ENCODE assay signal across 16 cellular contexts in genomic region chr1:40838045-40838979, GRCh38. TPM values are rescaled to one million over a fixed set of nuclear protein-coding genes. Genes with fewer than 3 reads are reported as not detected.
DNase-seq lines count a peak whose midpoint lies in the region; ATAC-seq, FAIRE-seq and TF ChIP-seq lines count a peak whose summit lies in the region.
"Had no signal": no experiment of that assay in that cellular context is flagged by ENCODE, and none has a peak within 500 bp of the region (broad histone marks: within the 10 kb centered on the region; RNA-seq: fewer than 3 reads in every experiment).

No MANE protein-coding gene starts in this region.

- no peaks in the 10 kb centered on the region for H3K27me3 ChIP-seq in K562 (ENCODE audit: control insufficient read depth in 2 of 2, insufficient read depth in 2 of 2, low read length in 2 of 2)

- FAIRE-seq in K562 (lab: Jason Lieb, UNC) = no peak
- FAIRE-seq: A204.1 had no signal

- no peak for TF ChIP-seq EP300 in K562 (IDR thresholded peaks at IDR 0.05; ENCODE audit: low read length)

- H3K9me1 ChIP-seq in K562 (ENCODE audit: control insufficient read depth, insufficient read depth, low read length) = no peaks in the 10 kb centered on the region

- no peak overlapping the region for H3K4me3 Mint-ChIP-seq in stimulated activated naive CD8-positive, alpha-beta T cell treated with anti-CD3 and anti-CD28 coated beads, Interleukin-15, amount 100 ng/mL, for 72 hours
- H3K4me3 Mint-ChIP-seq: CD14-positive monocyte had no signal

- H3K36me3 ChIP-seq in K562 (ENCODE audit: control insufficient read depth, insufficient read depth, low read length) = no peaks in the 10 kb centered on the region; the same call in 2 of the 3 replicates

- peak; percentile 53 for ATAC-seq in stimulated activated naive CD8-positive, alpha-beta T cell treated with anti-CD3 and anti-CD28 coated beads, Interleukin-15, amount 100 ng/mL, for 72 hours
- no peak for ATAC-seq in stimulated activated naive CD8-positive, alpha-beta T cell treated with anti-CD3 and anti-CD28 coated beads, Interleukin-15, Interleukin-2, amounts not matched to agents 100 U/mL and 50 U/mL, for 24 hours
- ATAC-seq in K562 = no peak

- in situ Hi-C loops in K562 (cut with MboI) = no loop called here

- no peak overlapping the region for H3K4me2 ChIP-seq in K562 (ENCODE audit: insufficient read depth, low read length)

- TF ChIP-seq POLR2A in K562 (conservative IDR thresholded peaks at IDR 0.05) = no peak

- CTCF ChIA-PET in K562 (lab: Yijun Ruan, JAX; ENCODE audit: low intra/inter-chr PET ratio) = interaction anchor here (0.8 kb wide), 1 partner anchor 64 kb away, joined by 3 read pairs; no protein-coding TSS in a partner anchor

- peaks cover 43 to 47% of the 10 kb centered on the region in 2 experiments for H3K4me1 ChIP-seq in K562 (replicated peaks in 1 of 2; ENCODE audit: control insufficient read depth in 2 of 2, insufficient read depth in 2 of 2, low read length in 2 of 2)

- intact Hi-C loops in K562 (cut with micrococcal nuclease) = no loop called here

- no peak for TF ChIP-seq RAD21 in K562 (CRISPR knock-in tag; conservative IDR thresholded peaks at IDR 0.05 in 1 of 2, IDR thresholded peaks at IDR 0.05 in 1 of 2)

- H2AFZ ChIP-seq in K562 (ENCODE audit: low read depth, low read length) = no peak overlapping the region
- H2AFZ ChIP-seq: GM23248 had no signal

- H3K4me1 Mint-ChIP-seq in stimulated activated naive CD8-positive, alpha-beta T cell treated with anti-CD3 and anti-CD28 coated beads, Interleukin-15, amount 100 ng/mL, for 72 hours = peaks cover 28% of the 10 kb centered on the region

- no peaks in the 10 kb centered on the region; the same call in 1 of the 2 replicates for H3K9me3 ChIP-seq in K562 (replicated peaks; ENCODE audit: control insufficient read depth, insufficient read depth, low read depth, low read length)

- H4K20me1 ChIP-seq in K562 (replicated peaks; ENCODE audit: control insufficient read depth, insufficient read depth, low read length) = no peaks in the 10 kb centered on the region

- H3K27me3 Mint-ChIP-seq in stimulated activated naive CD8-positive, alpha-beta T cell treated with anti-CD3 and anti-CD28 coated beads, Interleukin-15, amount 100 ng/mL, for 72 hours = no peaks in the 10 kb centered on the region

- no peak for TF ChIP-seq CTCF in K562 (IDR thresholded peaks at IDR 0.05 in 2 of 3, conservative IDR thresholded peaks at IDR 0.05 in 1 of 3; ENCODE audit: insufficient read depth in 2 of 3, low read depth in 1 of 3, low read length in 3 of 3)

- H3K27ac Mint-ChIP-seq in stimulated activated naive CD8-positive, alpha-beta T cell treated with anti-CD3 and anti-CD28 coated beads, Interleukin-15, amount 100 ng/mL, for 72 hours = no peak overlapping the region
- H3K27ac Mint-ChIP-seq: CD14-positive monocyte had no signal

- no peak overlapping the region for H3K4me3 ChIP-seq in K562
- H3K4me3 ChIP-seq: GM23248 had no signal

- H3K9ac ChIP-seq in K562 (ENCODE audit: insufficient read depth in 1 of 2, low read depth in 2 of 2, low read length in 2 of 2) = peak overlapping the region in 1 of 2 experiments; percentile 79; a peak in 1 of 4 replicates
- H3K9ac ChIP-seq: GM23248 had no signal

- H3K27ac ChIP-seq in K562 (ENCODE audit: extremely low read depth, low read depth, low read length) = no peak overlapping the region
- H3K27ac ChIP-seq: GM23248 had no signal

- 94% methylated on average over 45 of the region's 60 CpGs for WGBS in K562 (ENCODE audit: insufficient coverage, low coverage, missing lambda C conversion rate)

- H3K9me3 Mint-ChIP-seq in stimulated activated naive CD8-positive, alpha-beta T cell treated with anti-CD3 and anti-CD28 coated beads, Interleukin-15, amount 100 ng/mL, for 72 hours = peaks cover 5 to 7% of the 10 kb centered on the region in 2 donors

- BruUV-seq in K562 (replicated peaks; lab: Mats Ljungman, UMichigan) = no TSS peak

- H3K79me2 ChIP-seq in K562 (ENCODE audit: control insufficient read depth, insufficient read depth, low read length) = no peaks in the 10 kb centered on the region

- POLR2A ChIA-PET in K562 (lab: Yijun Ruan, JAX) = interaction anchor here (0.6 kb wide), 1 partner anchor 1618 kb away, joined by 3 read pairs; no protein-coding TSS in a partner anchor

- no peak for DNase-seq in stimulated activated naive CD8-positive, alpha-beta T cell treated with anti-CD3 and anti-CD28 coated beads, Interleukin-15, amount 100 ng/mL, for 72 hours
- no peak for DNase-seq in stimulated activated naive CD8-positive, alpha-beta T cell treated with anti-CD3 and anti-CD28 coated beads, Interleukin-15, Interleukin-2, amounts not matched to agents 100 U/mL and 50 U/mL, for 24 hours
- peak in 2 of 4 experiments; percentile 53 to 67 for DNase-seq in K562 (ENCODE audit: extremely low read depth in 1 of 4, low spot score in 3 of 4)
- peak; percentile 73 for DNase-seq in left kidney (ENCODE audit: low read depth, low spot score)
- DNase-seq in NCI-H226 = no peak
- no peak for DNase-seq in DMS 273 treated with DMSO at 0.1 percent for 48 hours (lab: John Stamatoyannopoulos, UW)
- no peak for DNase-seq in activated naive CD4-positive, alpha-beta T cell treated with anti-CD3 and anti-CD28 coated beads, Interleukin-2, amount 50 U/mL, for 16 hours
- no peak for DNase-seq in C1 segment of cervical spinal cord (lab: John Stamatoyannopoulos, UW)
- DNase-seq: GM23248; NCI-H1105 treated with DMSO at 0.1 percent for 48 hours; NCI-H187; NCI-H526 treated with DMSO at 0.1 percent for 48 hours; NK-92 treated with Interleukin-12 subunit alpha and Interleukin-12 subunit beta, amount 100 ng/mL, for 24 hours had no signal

TF ChIP-seq in K562, 482 proteins besides CTCF, POLR2A, EP300 and RAD21 (continues in another document):
- no peak for TF ChIP-seq ZNF785 (CRISPR knock-in tag; IDR thresholded peaks at IDR 0.05)
- TF ChIP-seq ZNF280A (IDR thresholded peaks at IDR 0.05; ENCODE audit: low read depth, partially characterized antibody) = no peak

RNA-seq across cellular contexts. Expression of gene CITED4, which starts 23.9 kb away (rescaled TPM):
- 0.37 TPM in 1 of 2 replicates, not detected in the other for total RNA-seq in K562 (2011; cell fraction: chromatin; rRNA removed; ENCODE audit: low replicate concordance)
- total RNA-seq in K562 (2011; cell fraction: nucleolus; rRNA removed) = 0.92 and 1.0 TPM in 2 replicates
- total RNA-seq in K562 (2011; cell fraction: nucleoplasm; rRNA removed) = 0.51 TPM in 1 of 2 replicates, not detected in the other
- total RNA-seq in K562 (2014; rRNA removed) (0.36 and 0.69 TPM in 2 replicates), K562 (2014; rRNA removed; fragmentation: Illumina TruSeq; extraction: Trizol) (0.11 TPM in 1 of 2 replicates, not detected in the other), K562 (2015; rRNA removed; fragmentation: Illumina TruSeq; extraction: Trizol) (0.11 TPM in 1 of 2 replicates, not detected in the other), K562 (2021) (0.89 and 1.2 TPM in 2 replicates)
- polyA plus RNA-seq in K562 (2011; rRNA removed) (0.07 and 0.17 TPM in 2 replicates), K562 (2014; fragmentation: Illumina TruSeq; extraction: Trizol) (0.12 TPM in 1 of 2 replicates, not detected in the other), K562 (2014; fragmentation: Nextera tagmentation; extraction: Ambion mirVana) (not detected), K562 (2014; rRNA removed) (0.23 and 0.48 TPM in 2 replicates)
- polyA plus RNA-seq in K562 (2011; cell fraction: cytosol; rRNA removed) = 0.04 and 1.2 TPM in 2 replicates
- 0.08 and 0.85 TPM in 2 replicates for polyA plus RNA-seq in K562 (2011; cell fraction: nucleus; rRNA removed)
- polyA plus RNA-seq in K562 (2012) = 0.51 and 1.2 TPM in 2 replicates
- not detected in 2 replicates for polyA minus RNA-seq in K562 (2011; rRNA and poly(A)+ RNA removed)
- polyA minus RNA-seq in K562 (2011; cell fraction: cytosol; rRNA and poly(A)+ RNA removed) = not detected in 2 replicates
- 0.44 and 0.54 TPM in 2 replicates for polyA minus RNA-seq in K562 (2011; cell fraction: nucleus; rRNA and poly(A)+ RNA removed)
- total RNA-seq: GM23248 had no signal
- polyA plus RNA-seq: GM23248 had no signal

RNA-seq across cellular contexts. Expression of gene KCNQ4, which starts 54.7 kb away (rescaled TPM):
- 4.1 and 12.8 TPM in 2 replicates for total RNA-seq in K562 (2011; cell fraction: chromatin; rRNA removed; ENCODE audit: low replicate concordance)
- 7.4 and 7.5 TPM in 2 replicates for total RNA-seq in K562 (2011; cell fraction: nucleolus; rRNA removed)
- 4.4 and 4.6 TPM in 2 replicates for total RNA-seq in K562 (2011; cell fraction: nucleoplasm; rRNA removed)
- total RNA-seq in K562 (2014; rRNA removed) (1.6 and 1.8 TPM in 2 replicates), K562 (2014; rRNA removed; fragmentation: Illumina TruSeq; extraction: Trizol) (0.64 and 0.76 TPM in 2 replicates), K562 (2015; rRNA removed; fragmentation: Illumina TruSeq; extraction: Trizol) (0.72 and 0.79 TPM in 2 replicates), K562 (2021) (3.8 and 4.1 TPM in 2 replicates)
- polyA plus RNA-seq in K562 (2011; rRNA removed) (0.79 and 1.7 TPM in 2 replicates), K562 (2014; fragmentation: Illumina TruSeq; extraction: Trizol) (3.5 and 3.8 TPM in 2 replicates), K562 (2014; fragmentation: Nextera tagmentation; extraction: Ambion mirVana) (under 1 TPM; 0.07 to 0.27 TPM), K562 (2014; rRNA removed) (3.4 and 3.7 TPM in 2 replicates)
- polyA plus RNA-seq in K562 (2011; cell fraction: cytosol; rRNA removed) = 1.1 and 1.3 TPM in 2 replicates
- 6.3 and 9.8 TPM in 2 replicates for polyA plus RNA-seq in K562 (2011; cell fraction: nucleus; rRNA removed)
- 2.5 and 4.6 TPM in 2 replicates for polyA plus RNA-seq in K562 (2012)
- polyA minus RNA-seq in K562 (2011; rRNA and poly(A)+ RNA removed) = 0.42 and 0.49 TPM in 2 replicates
- polyA minus RNA-seq in K562 (2011; cell fraction: cytosol; rRNA and poly(A)+ RNA removed) = 1.0 TPM in 2 replicates
- polyA minus RNA-seq in K562 (2011; cell fraction: nucleus; rRNA and poly(A)+ RNA removed) = 3.6 and 3.7 TPM in 2 replicates
- total RNA-seq: GM23248, RPMI7951 had no signal
- polyA plus RNA-seq: CD14-positive monocyte, GM23248 had no signal
